In genomic region chr6:44540881-44541280, GRCh38 we compare ENCODE assay signal across 16 cellular contexts.
DNase-seq lines count a peak whose midpoint lies in the region; ATAC-seq and TF ChIP-seq lines count a peak whose summit lies in the region.
"Had no signal": no experiment of that assay in that cellular context is flagged by ENCODE, and none has a peak within 500 bp of the region (broad histone marks: within the 10 kb centered on the region; RNA-seq: fewer than 3 reads in every experiment).

No MANE protein-coding gene starts in this region.

- no peaks in the 10 kb centered on the region for H3K36me3 ChIP-seq in mesendoderm (ENCODE audit: control insufficient read depth, insufficient read depth, low read length)
- H3K36me3 ChIP-seq in CD8-positive, alpha-beta T cell (ENCODE audit: insufficient read depth, low read length): no peaks in the 10 kb centered on the region

- ATAC-seq in CD8-positive, alpha-beta T cell: no peak
- no peak for ATAC-seq in natural killer cell treated with Interleukin-12 subunit alpha and Interleukin-12 subunit beta and Interleukin-15 and Interleukin-18, amount 100 ng/mL, for 72 hours
- ATAC-seq: GM23338 had no signal

- H3K4me3 Mint-ChIP-seq in H9: no peak overlapping the region
- no peak overlapping the region for H3K4me3 Mint-ChIP-seq in CD8-positive, alpha-beta T cell
- no peak overlapping the region for H3K4me3 Mint-ChIP-seq in natural killer cell treated with Interleukin-12 subunit alpha and Interleukin-12 subunit beta and Interleukin-15 and Interleukin-18, amount 100 ng/mL, for 72 hours
- H3K4me3 Mint-ChIP-seq: CD4-positive, alpha-beta T cell had no signal

- H2BK5ac ChIP-seq in H9 (ENCODE audit: insufficient read length, low read length): no peak overlapping the region
- no peak overlapping the region for H2BK5ac ChIP-seq in mesendoderm (ENCODE audit: low read length)

- DNase-seq in H9: peak; percentile 7
- peak; percentile 59 for DNase-seq in coronary artery (ENCODE audit: low spot score)
- DNase-seq in mesendoderm: no peak
- DNase-seq in ureter (ENCODE audit: low spot score): peak; percentile 17
- no peak for DNase-seq in CD8-positive, alpha-beta T cell
- DNase-seq in DMS79 treated with DMSO at 0.1 percent for 48 hours (lab: John Stamatoyannopoulos, UW): no peak
- no peak for DNase-seq in natural killer cell treated with Interleukin-12 subunit alpha and Interleukin-12 subunit beta and Interleukin-15 and Interleukin-18, amount 100 ng/mL, for 72 hours (ENCODE audit: low spot score)
- DNase-seq: ACHN; AML-193; CD4-positive, alpha-beta T cell; DMS153; DMS79; GF-D8; H7 had no signal

- H3K27ac Mint-ChIP-seq in H9: no peak overlapping the region
- no peak overlapping the region for H3K27ac Mint-ChIP-seq in CD8-positive, alpha-beta T cell
- no peak overlapping the region for H3K27ac Mint-ChIP-seq in natural killer cell treated with Interleukin-12 subunit alpha and Interleukin-12 subunit beta and Interleukin-15 and Interleukin-18, amount 100 ng/mL, for 72 hours
- H3K27ac Mint-ChIP-seq: CD4-positive, alpha-beta T cell had no signal

- H3K14ac ChIP-seq in H9 (ENCODE audit: insufficient read depth, low read length): no peak overlapping the region

- H3K4me3 ChIP-seq in coronary artery (no peak overlapping the region), mesendoderm (ENCODE audit: low read length) (no peak overlapping the region)
- no peak overlapping the region for H3K4me3 ChIP-seq in CD8-positive, alpha-beta T cell (ENCODE audit: low read depth, low read length)
- H3K4me3 ChIP-seq: GM23338 had no signal

- POLR2A ChIA-PET in CD8-positive, alpha-beta T cell (lab: Charles Lee): interaction anchor here (0.9 kb wide), 1 partner anchor 12 kb away, joined by 3 read pairs; no protein-coding TSS in a partner anchor

- H3K79me1 ChIP-seq in H9 (ENCODE audit: insufficient read depth, low read depth, low read length, poor library complexity, severe bottlenecking) (no peaks in the 10 kb centered on the region), mesendoderm (ENCODE audit: low read length) (no peaks in the 10 kb centered on the region)

- H4K8ac ChIP-seq in H9 (replicated peaks; ENCODE audit: insufficient read length, low read depth, low read length): no peak overlapping the region
- H4K8ac ChIP-seq in mesendoderm (ENCODE audit: low read depth, low read length): peak overlapping the region; percentile 42

- H3K4me2 ChIP-seq in H9 (ENCODE audit: insufficient read depth, insufficient read length, low read length) (no peak overlapping the region), mesendoderm (ENCODE audit: low read length) (no peak overlapping the region)

- H3K23ac ChIP-seq in H9 (ENCODE audit: insufficient read length, low read depth, low read length): no peak overlapping the region
- H3K23ac ChIP-seq in mesendoderm (ENCODE audit: low read length): no peak overlapping the region

- H2BK120ac ChIP-seq in H9 (ENCODE audit: low read depth, low read length, poor library complexity, severe bottlenecking): no peak overlapping the region
- no peak overlapping the region for H2BK120ac ChIP-seq in mesendoderm (ENCODE audit: low read depth, low read length)

- H3K23me2 ChIP-seq in H9 (ENCODE audit: insufficient read length, low read depth, low read length, poor library complexity, severe bottlenecking): peaks cover 4% of the 10 kb centered on the region

- no peaks in the 10 kb centered on the region for H3K79me2 ChIP-seq in H9 (ENCODE audit: insufficient read depth, low read length)
- no peaks in the 10 kb centered on the region for H3K79me2 ChIP-seq in mesendoderm (ENCODE audit: control insufficient read depth, insufficient read depth, low read length)

- H3K27me3 ChIP-seq in H9 (ENCODE audit: insufficient read depth, low read length) (no peaks in the 10 kb centered on the region), mesendoderm (ENCODE audit: insufficient read depth, low read length, poor library complexity) (no peaks in the 10 kb centered on the region)
- H3K27me3 ChIP-seq in CD8-positive, alpha-beta T cell (ENCODE audit: insufficient read depth, low read length): no peaks in the 10 kb centered on the region

- H3K56ac ChIP-seq in H9 (ENCODE audit: insufficient read length, low read depth, low read length) (no peak overlapping the region), mesendoderm (ENCODE audit: low read length) (no peak overlapping the region)

- no peak overlapping the region for H2BK12ac ChIP-seq in H9 (ENCODE audit: insufficient read length, low read depth, low read length)

- peaks cover 4% of the 10 kb centered on the region; the same call in 1 of the 2 replicates for H3K27me3 Mint-ChIP-seq in H9 (ENCODE audit: low read depth)
- no peaks in the 10 kb centered on the region for H3K27me3 Mint-ChIP-seq in CD8-positive, alpha-beta T cell (ENCODE audit: low read depth)
- H3K27me3 Mint-ChIP-seq in natural killer cell treated with Interleukin-12 subunit alpha and Interleukin-12 subunit beta and Interleukin-15 and Interleukin-18, amount 100 ng/mL, for 72 hours: peaks cover 18 to 22% of the 10 kb centered on the region in 2 donors
- H3K27me3 Mint-ChIP-seq: CD4-positive, alpha-beta T cell had no signal

- H2BK20ac ChIP-seq in H9 (ENCODE audit: low read depth, low read length, poor library complexity, severe bottlenecking): no peak overlapping the region

- H3K4me1 ChIP-seq in H9 (ENCODE audit: insufficient read depth, low read length) (peaks cover 7% of the 10 kb centered on the region; the same call in 1 of the 2 replicates), mesendoderm (ENCODE audit: control insufficient read depth, low read depth, low read length) (peaks cover 8% of the 10 kb centered on the region)
- H3K4me1 ChIP-seq in CD8-positive, alpha-beta T cell (ENCODE audit: insufficient read depth, low read length): no peaks in the 10 kb centered on the region

- H3T11ph ChIP-seq in H9 (ENCODE audit: low read length): no peak overlapping the region

- H3K9me3 Mint-ChIP-seq in H9: peaks cover 7 to 9% of the 10 kb centered on the region in 2 experiments; a peak in 3 of 5 replicates
- no peaks in the 10 kb centered on the region for H3K9me3 Mint-ChIP-seq in CD8-positive, alpha-beta T cell
- H3K9me3 Mint-ChIP-seq in natural killer cell treated with Interleukin-12 subunit alpha and Interleukin-12 subunit beta and Interleukin-15 and Interleukin-18, amount 100 ng/mL, for 72 hours: no peaks in the 10 kb centered on the region
- H3K9me3 Mint-ChIP-seq: CD4-positive, alpha-beta T cell had no signal

- H3K9ac ChIP-seq in H9 (ENCODE audit: extremely low read depth, insufficient read length, low read length) (no peak overlapping the region), mesendoderm (ENCODE audit: low read length) (no peak overlapping the region)

- no peak overlapping the region for H2AFZ ChIP-seq in H9 (ENCODE audit: low read length)

- H4K20me1 ChIP-seq in H9 (ENCODE audit: control insufficient read depth, insufficient read depth, insufficient read length): no peaks in the 10 kb centered on the region

- H3K4ac ChIP-seq in H9 (ENCODE audit: low read depth, low read length) (no peak overlapping the region), mesendoderm (ENCODE audit: low read depth, low read length) (no peak overlapping the region)

- peaks cover 2 to 9% (median 6%) of the 10 kb centered on the region in 3 experiments; a peak in 4 of 7 replicates for H3K36me3 Mint-ChIP-seq in H9 (ENCODE audit: insufficient read depth in 1 of 3, low read depth in 3 of 3)
- H3K36me3 Mint-ChIP-seq in CD8-positive, alpha-beta T cell: no peaks in the 10 kb centered on the region
- no peaks in the 10 kb centered on the region for H3K36me3 Mint-ChIP-seq in natural killer cell treated with Interleukin-12 subunit alpha and Interleukin-12 subunit beta and Interleukin-15 and Interleukin-18, amount 100 ng/mL, for 72 hours

- intact Hi-C loops in CD8-positive, alpha-beta T cell (cut with DNase I, micrococcal nuclease): no loop called here

- CTCF ChIA-PET in CD8-positive, alpha-beta T cell (lab: Charles Lee): no interaction called here

- H3K4me1 Mint-ChIP-seq in H9: peaks cover 35% of the 10 kb centered on the region in 2 experiments
- no peaks in the 10 kb centered on the region for H3K4me1 Mint-ChIP-seq in CD8-positive, alpha-beta T cell (ENCODE audit: low read depth)
- no peaks in the 10 kb centered on the region for H3K4me1 Mint-ChIP-seq in natural killer cell treated with Interleukin-12 subunit alpha and Interleukin-12 subunit beta and Interleukin-15 and Interleukin-18, amount 100 ng/mL, for 72 hours (ENCODE audit: low read depth in 2 of 2)

- H3K27ac ChIP-seq in H9 (ENCODE audit: insufficient read length, low read depth, low read length): no peak overlapping the region
- no peak overlapping the region for H3K27ac ChIP-seq in coronary artery
- no peak overlapping the region for H3K27ac ChIP-seq in mesendoderm (ENCODE audit: low read depth, low read length)
- no peak overlapping the region for H3K27ac ChIP-seq in CD8-positive, alpha-beta T cell (ENCODE audit: low read depth, low read length)
- H3K27ac ChIP-seq: C4-2B had no signal

- TF ChIP-seq CTCF in H9 (conservative IDR thresholded peaks at IDR 0.05): no peak
- TF ChIP-seq CTCF in coronary artery (IDR thresholded peaks at IDR 0.05): no peak
- no peak for TF ChIP-seq CTCF in CD8-positive, alpha-beta T cell (IDR thresholded peaks at IDR 0.05)

- H3K9me3 ChIP-seq in H9 (ENCODE audit: control insufficient read depth, low read depth, low read length): no peaks in the 10 kb centered on the region
- no peaks in the 10 kb centered on the region for H3K9me3 ChIP-seq in CD8-positive, alpha-beta T cell (ENCODE audit: low read length)

- no peak overlapping the region for H4K91ac ChIP-seq in H9 (ENCODE audit: insufficient read length, low read depth, low read length)

- no CpG with 5 or more reads among the region's 4 CpGs for WGBS in H9 (ENCODE audit: extremely low coverage, insufficient read length, low lambda C conversion rate)
- WGBS in mesendoderm (ENCODE audit: extremely low coverage, insufficient coverage, low lambda C conversion rate): no CpG with 5 or more reads among the region's 4 CpGs

- no peak overlapping the region for H3K18ac ChIP-seq in H9 (ENCODE audit: insufficient read length, low read depth, low read length)
- peak overlapping the region; percentile 40 for H3K18ac ChIP-seq in mesendoderm (ENCODE audit: low read length)

- H4K5ac ChIP-seq in H9 (ENCODE audit: insufficient read length, low read depth, low read length) (no peak overlapping the region), mesendoderm (ENCODE audit: low read length) (no peak overlapping the region)

- no peak overlapping the region for H2BK15ac ChIP-seq in H9 (ENCODE audit: low read depth, low read length)
- no peak overlapping the region for H2BK15ac ChIP-seq in mesendoderm (replicated peaks; ENCODE audit: low read depth)

- H2AK5ac ChIP-seq in H9 (ENCODE audit: insufficient read length, low read length) (no peak overlapping the region), mesendoderm (ENCODE audit: low read length) (no peak overlapping the region)

Comparison
In these comparisons a context has a peak if more than half of its experiments do, and no peak if none do; other contexts are left out.
1. DNase-seq: peak in H9 (single experiment), coronary artery (single experiment) and ureter (single experiment); none in mesendoderm (single experiment), CD8-positive, alpha-beta T cell (0 of 7), DMS79 treated with DMSO at 0.1 percent for 48 hours (single experiment) and natural killer cell treated with Interleukin-12 subunit alpha and Interleukin-12 subunit beta and Interleukin-15 and Interleukin-18, amount 100 ng/mL, for 72 hours (single experiment).